In genomic region chr6:43768983-43769525, GRCh38 we compare ENCODE assay signal across 8 cellular contexts. TPM values are rescaled to one million over a fixed set of nuclear protein-coding genes. Genes with fewer than 3 reads are reported as not detected.
DNase-seq lines count a peak whose midpoint lies in the region; ATAC-seq, FAIRE-seq and TF ChIP-seq lines count a peak whose summit lies in the region.

No MANE protein-coding gene starts in this region.

- peak overlapping the region; percentile 83 for H3K27ac Mint-ChIP-seq in activated B cell treated with CpG ODN at 0.5 μM for 24 hours

- peaks cover 2% of the 10 kb centered on the region for H3K36me3 Mint-ChIP-seq in activated B cell treated with CpG ODN at 0.5 μM for 24 hours (ENCODE audit: low read depth)

- DNase-seq in H54 (ENCODE audit: insufficient read length, low spot score) (peak; percentile 57), activated B cell treated with CpG ODN at 0.5 μM for 24 hours (no peak), right atrium auricular region (ENCODE audit: low spot score) (peak; percentile 84), spleen (peak; percentile 70), dermis blood vessel endothelial cell (no peak), putamen (ENCODE audit: low spot score) (no peak), activated gamma-delta T cell (lab: John Stamatoyannopoulos, UW) (no peak), NCI-H2029 (lab: John Stamatoyannopoulos, UW) (no peak)

- H3K9me3 ChIP-seq in right atrium auricular region: no peaks in the 10 kb centered on the region
- no peaks in the 10 kb centered on the region for H3K9me3 ChIP-seq in spleen

- CTCF ChIA-PET in activated B cell treated with CpG ODN at 0.5 μM for 24 hours (lab: Charles Lee): interaction anchor here (0.6 to 8.4 kb wide), 16 partner anchors 9 to 314 kb away, joined by 3 to 99 read pairs (median 3); partner anchors contain the start of gene RSPH9

- H3K4me1 ChIP-seq in right atrium auricular region: peaks cover 0 to 37% of the 10 kb centered on the region in 2 donors
- peaks cover under 1 to 57% (median 34%) of the 10 kb centered on the region in 6 donors for H3K4me1 ChIP-seq in spleen

- intact Hi-C loops in activated B cell treated with CpG ODN at 0.5 μM for 24 hours (cut with micrococcal nuclease): loop anchor here (1.0 to 2.0 kb wide), 7 partner anchors 45 to 358 kb away; partner anchors contain the start of genes MRPL14 and TMEM63B
- intact Hi-C loops in spleen (cut with DNase I; ENCODE audit: low total_unique reads): loop anchor here (2.0 kb wide), 1 partner anchor 310 kb away; no protein-coding TSS in a partner anchor

- H3K27ac ChIP-seq in right atrium auricular region: peak overlapping the region; percentile 98
- H3K27ac ChIP-seq in spleen: peak overlapping the region in 7 of 8 donors; percentile 84 to 94 (median 90)

- WGBS in spleen, 5 donors: 60 to 82% (median 70%) methylated on average over 6 to 8 of the region's 8 CpGs

- peaks cover 13% of the 10 kb centered on the region for H3K27me3 Mint-ChIP-seq in activated B cell treated with CpG ODN at 0.5 μM for 24 hours

- TF ChIP-seq CTCF in activated B cell treated with CpG ODN at 0.5 μM for 24 hours (IDR thresholded peaks at IDR 0.05): no peak
- TF ChIP-seq CTCF in right atrium auricular region (IDR thresholded peaks at IDR 0.05): no peak
- TF ChIP-seq CTCF in spleen (IDR thresholded peaks at IDR 0.05 in 8 of 11, conservative IDR thresholded peaks at IDR 0.05 in 3 of 11): no peak

- POLR2A ChIA-PET in activated B cell treated with CpG ODN at 0.5 μM for 24 hours (lab: Charles Lee): interaction anchor here (1.0 to 5.7 kb wide), 9 partner anchors 44 to 478 kb away, joined by 3 to 41 read pairs (median 9); partner anchors contain the start of genes GTPBP2, HSP90AB1 and MRPS18A

- no peaks in the 10 kb centered on the region for H3K9me3 Mint-ChIP-seq in activated B cell treated with CpG ODN at 0.5 μM for 24 hours

- FAIRE-seq in H54 (lab: Jason Lieb, UNC): no peak

- H3K4me3 ChIP-seq in right atrium auricular region (no peak overlapping the region), spleen (peak overlapping the region in 4 of 8 donors; percentile 78 to 89 (median 82))

- no peak for ATAC-seq in activated B cell treated with CpG ODN at 0.5 μM for 24 hours (ENCODE audit: low read depth)

- no peaks in the 10 kb centered on the region for H3K27me3 ChIP-seq in right atrium auricular region
- peaks cover 0 to 54% (median 8%) of the 10 kb centered on the region in 7 donors for H3K27me3 ChIP-seq in spleen (replicated peaks in 1 of 7)

- H3K36me3 ChIP-seq in right atrium auricular region: no peaks in the 10 kb centered on the region
- no peaks in the 10 kb centered on the region for H3K36me3 ChIP-seq in spleen

- H3K4me1 Mint-ChIP-seq in activated B cell treated with CpG ODN at 0.5 μM for 24 hours: peaks cover 22% of the 10 kb centered on the region

- TF ChIP-seq POLR2A in H54 (IDR thresholded peaks at IDR 0.05; ENCODE audit: low read depth, low read length) (no peak), spleen (IDR thresholded peaks at IDR 0.05) (no peak)

- peak overlapping the region; percentile 94 for H3K4me3 Mint-ChIP-seq in activated B cell treated with CpG ODN at 0.5 μM for 24 hours

RNA-seq across cellular contexts. Expression of gene VEGFA, which starts 1.0 kb away (rescaled TPM):
- 29.0 and 31.3 TPM in 2 replicates for total RNA-seq in activated B cell treated with CpG ODN at 0.5 μM for 24 hours
- 100 to 1,000 TPM; 102 to 132 TPM for total RNA-seq in right atrium auricular region
- 100 to 1,000 TPM; 112 to 486 (median 203) TPM for total RNA-seq in spleen
- polyA plus RNA-seq in spleen: 10 to 100 TPM; 31.0 to 56.6 (median 36.0) TPM
- 5.8 and 10.9 TPM in 2 replicates for total RNA-seq in dermis blood vessel endothelial cell

Comparison
In these comparisons a context has a peak if more than half of its experiments do, and no peak if none do; other contexts are left out.
1. DNase-seq: peak in H54 (single experiment), right atrium auricular region (single experiment) and spleen (single experiment); none in activated B cell treated with CpG ODN at 0.5 μM for 24 hours (single experiment), dermis blood vessel endothelial cell (single experiment), putamen (single experiment), activated gamma-delta T cell (single experiment) and NCI-H2029 (single experiment).